18 cellular contexts compared by ENCODE assay signal in genomic region chr13:94352057-94352456, GRCh38.
DNase-seq lines count a peak whose midpoint lies in the region; ATAC-seq, FAIRE-seq and TF ChIP-seq lines count a peak whose summit lies in the region.
"Had no signal": no experiment of that assay in that cellular context is flagged by ENCODE, and none has a peak within 500 bp of the region (broad histone marks: within the 10 kb centered on the region; RNA-seq: fewer than 3 reads in every experiment).

No MANE protein-coding gene starts in this region.

- H3K27me3 ChIP-seq in astrocyte (ENCODE audit: insufficient read depth, low read length) (no peaks in the 10 kb centered on the region), A673 (replicated peaks; ENCODE audit: insufficient read depth, low read depth, low read length, poor library complexity) (no peaks in the 10 kb centered on the region)
- H3K27me3 ChIP-seq: left lung had no signal

- ATAC-seq in stimulated activated memory B cell treated with anti-CD40 and anti-IgM and Interleukin-4, amounts not matched to agents 10 μg/mL and 1 μg/mL and 100 μg/mL, for 72 hours = peak; percentile 6
- ATAC-seq: GM23338, left lung had no signal

- intact Hi-C loops in A673 (cut with micrococcal nuclease; ENCODE audit: unreplicated experiment) = no loop called here

- H3K9me3 ChIP-seq in astrocyte (ENCODE audit: insufficient read depth, low read depth, low read length) (no peaks in the 10 kb centered on the region), A673 (ENCODE audit: low read depth, low read length, poor library complexity, severe bottlenecking) (no peaks in the 10 kb centered on the region)
- H3K9me3 ChIP-seq: left lung, thoracic aorta had no signal

- H3K27ac ChIP-seq in astrocyte (ENCODE audit: low read depth, low read length) (peak overlapping the region; percentile 71), A673 (ENCODE audit: low read depth, low read length, poor library complexity, severe bottlenecking) (no peak overlapping the region)
- H3K27ac ChIP-seq: left lung, parathyroid adenoma, thoracic aorta had no signal

- H3K36me3 ChIP-seq in astrocyte (ENCODE audit: insufficient read depth, low read length) = no peaks in the 10 kb centered on the region
- no peaks in the 10 kb centered on the region for H3K36me3 ChIP-seq in A673 (ENCODE audit: insufficient read depth, low read length, poor library complexity, severe bottlenecking)
- H3K36me3 ChIP-seq: left lung, thoracic aorta had no signal

- H3K4me1 Mint-ChIP-seq in HFFc6 (ENCODE audit: low read depth) (peaks cover 25% of the 10 kb centered on the region), astrocyte (ENCODE audit: low read depth, unreplicated experiment) (peaks cover 18% of the 10 kb centered on the region)
- no peaks in the 10 kb centered on the region for H3K4me1 Mint-ChIP-seq in stimulated activated memory B cell treated with anti-CD40 and anti-IgM and Interleukin-4, amounts not matched to agents 10 μg/mL and 1 μg/mL and 100 μg/mL, for 72 hours

- H2AFZ ChIP-seq in astrocyte (ENCODE audit: low read depth, low read length) = peak overlapping the region; percentile 55
- H2AFZ ChIP-seq: GM23338, parathyroid adenoma had no signal

- DNase-seq in HFFc6 (no peak), astrocyte (ENCODE audit: low read depth) (peak; percentile 38), islet precursor cell (peak; percentile 65), SIG-M5 (lab: John Stamatoyannopoulos, UW) (no peak), A673 (ENCODE audit: low spot score) (no peak), foreskin melanocyte (no peak)
- DNase-seq: activated CD4-positive, alpha-beta T cell treated with anti-CD3 and anti-CD28 coated beads, Interleukin-2, amount 10 ng/mL, durations not matched to agents 7 days and 5 days; activated naive CD8-positive, alpha-beta T cell treated with anti-CD3 and anti-CD28 coated beads, Interleukin-2, amount 10 ng/mL, durations not matched to agents 7 days and 5 days; caudate nucleus; left lung; NCI-H2171; NCI-H69; stimulated activated CD8-positive, alpha-beta memory T cell treated with anti-CD3 and anti-CD28 coated beads, Interleukin-4, amount 100 ng/mL, for 48 hours had no signal

- H3K27ac Mint-ChIP-seq in HFFc6 (peak overlapping the region; percentile 89), astrocyte (ENCODE audit: unreplicated experiment) (peak overlapping the region; percentile 81)
- no peak overlapping the region for H3K27ac Mint-ChIP-seq in stimulated activated memory B cell treated with anti-CD40 and anti-IgM and Interleukin-4, amounts not matched to agents 10 μg/mL and 1 μg/mL and 100 μg/mL, for 72 hours
- H3K27ac Mint-ChIP-seq: activated CD4-positive, alpha-beta T cell treated with anti-CD3 and anti-CD28 coated beads, Interleukin-2, amount 10 ng/mL, durations not matched to agents 7 days and 5 days; activated naive CD8-positive, alpha-beta T cell treated with anti-CD3 and anti-CD28 coated beads, Interleukin-2, amount 10 ng/mL, durations not matched to agents 7 days and 5 days; GM23338 had no signal

- no peak for FAIRE-seq in astrocyte (lab: Jason Lieb, UNC)

- H3K9ac ChIP-seq in astrocyte (ENCODE audit: low read length) = peak overlapping the region; percentile 22
- H3K9ac ChIP-seq: parathyroid adenoma had no signal

- H3K27me3 Mint-ChIP-seq in HFFc6 (ENCODE audit: insufficient read depth) (no peaks in the 10 kb centered on the region; the same call in 1 of the 2 replicates), astrocyte (ENCODE audit: low read depth, unreplicated experiment) (no peaks in the 10 kb centered on the region)
- H3K27me3 Mint-ChIP-seq in stimulated activated memory B cell treated with anti-CD40 and anti-IgM and Interleukin-4, amounts not matched to agents 10 μg/mL and 1 μg/mL and 100 μg/mL, for 72 hours = no peaks in the 10 kb centered on the region

- no peaks in the 10 kb centered on the region for H3K79me2 ChIP-seq in astrocyte (ENCODE audit: insufficient read depth, low read length)
- H3K79me2 ChIP-seq: parathyroid adenoma had no signal

- CTCF ChIA-PET in A673 (lab: Charles Lee) = no interaction called here

- H3K4me1 ChIP-seq in astrocyte (ENCODE audit: insufficient read depth, low read length) (peaks cover 12% of the 10 kb centered on the region), A673 (ENCODE audit: insufficient read depth, low read length, poor library complexity, severe bottlenecking) (peaks cover 7% of the 10 kb centered on the region)
- H3K4me1 ChIP-seq: left lung, parathyroid adenoma had no signal

- no peaks in the 10 kb centered on the region for H4K20me1 ChIP-seq in astrocyte (ENCODE audit: insufficient read depth, low read length)

- H3K36me3 Mint-ChIP-seq in HFFc6 (ENCODE audit: low read depth) (no peaks in the 10 kb centered on the region), astrocyte (ENCODE audit: low read depth, unreplicated experiment) (peaks cover 18% of the 10 kb centered on the region)
- H3K36me3 Mint-ChIP-seq in stimulated activated memory B cell treated with anti-CD40 and anti-IgM and Interleukin-4, amounts not matched to agents 10 μg/mL and 1 μg/mL and 100 μg/mL, for 72 hours = no peaks in the 10 kb centered on the region
- H3K36me3 Mint-ChIP-seq: activated naive CD8-positive, alpha-beta T cell treated with anti-CD3 and anti-CD28 coated beads, Interleukin-2, amount 10 ng/mL, durations not matched to agents 7 days and 5 days had no signal

- POLR2A ChIA-PET in A673 (lab: Charles Lee; ENCODE audit: low non-redundant PET) = no interaction called here

- BruUV-seq in A673 (replicated peaks; lab: Mats Ljungman, UMichigan) = no TSS peak

- H3K4me3 Mint-ChIP-seq in HFFc6 (peak overlapping the region; percentile 81; the same call in 1 of the 2 replicates), astrocyte (ENCODE audit: unreplicated experiment) (no peak overlapping the region)
- H3K4me3 Mint-ChIP-seq in stimulated activated memory B cell treated with anti-CD40 and anti-IgM and Interleukin-4, amounts not matched to agents 10 μg/mL and 1 μg/mL and 100 μg/mL, for 72 hours = no peak overlapping the region
- H3K4me3 Mint-ChIP-seq: activated CD4-positive, alpha-beta T cell treated with anti-CD3 and anti-CD28 coated beads, Interleukin-2, amount 10 ng/mL, durations not matched to agents 7 days and 5 days; activated naive CD8-positive, alpha-beta T cell treated with anti-CD3 and anti-CD28 coated beads, Interleukin-2, amount 10 ng/mL, durations not matched to agents 7 days and 5 days; GM23338 had no signal

- H3K4me3 ChIP-seq in astrocyte (ENCODE audit: insufficient read depth, low read depth, low read length) (no peak overlapping the region), A673 (ENCODE audit: low read depth, low read length, poor library complexity, severe bottlenecking) (no peak overlapping the region)
- H3K4me3 ChIP-seq: GM23338, left lung, skin epidermis, thoracic aorta had no signal

- TF ChIP-seq CTCF in HFFc6 (IDR thresholded peaks at IDR 0.05) = peak; percentile 13; the same call in 1 of the 2 replicates
- TF ChIP-seq CTCF in astrocyte (IDR thresholded peaks at IDR 0.05; ENCODE audit: insufficient read depth, low read depth, low read length) = no peak
- TF ChIP-seq CTCF in A673 (conservative IDR thresholded peaks at IDR 0.05; ENCODE audit: low read depth, low read length) = no peak

- peak overlapping the region; percentile 75 for H3K4me2 ChIP-seq in astrocyte (ENCODE audit: low read length)
- H3K4me2 ChIP-seq: GM23338 had no signal

- H3K9me3 Mint-ChIP-seq in HFFc6 (no peaks in the 10 kb centered on the region; the same call in 1 of the 2 replicates), astrocyte (ENCODE audit: unreplicated experiment) (peaks cover 4% of the 10 kb centered on the region)
- peaks cover 3% of the 10 kb centered on the region for H3K9me3 Mint-ChIP-seq in stimulated activated memory B cell treated with anti-CD40 and anti-IgM and Interleukin-4, amounts not matched to agents 10 μg/mL and 1 μg/mL and 100 μg/mL, for 72 hours
- H3K9me3 Mint-ChIP-seq: activated CD4-positive, alpha-beta T cell treated with anti-CD3 and anti-CD28 coated beads, Interleukin-2, amount 10 ng/mL, durations not matched to agents 7 days and 5 days; GM23338 had no signal

Comparison
In these comparisons a context has a peak if more than half of its experiments do, and no peak if none do; other contexts are left out.
1. DNase-seq: peak in astrocyte (single experiment) and islet precursor cell (single experiment); none in HFFc6 (single experiment), SIG-M5 (single experiment), A673 (single experiment) and foreskin melanocyte (single experiment).